10 cellular contexts compared by ENCODE assay signal in genomic region chr3:113210608-113211369, GRCh38. TPM values are rescaled to one million over a fixed set of nuclear protein-coding genes. Genes with fewer than 3 reads are reported as not detected.
A peak's percentile ranks its signal among the peaks of the same experiment; 100 is the strongest.
DNase-seq lines count a peak whose midpoint lies in the region; ATAC-seq and TF ChIP-seq lines count a peak whose summit lies in the region.
"Had no signal": no experiment of that assay in that cellular context is flagged by ENCODE, and none has a peak within 500 bp of the region (broad histone marks: within the 10 kb centered on the region; RNA-seq: fewer than 3 reads in every experiment).

No MANE protein-coding gene starts in this region.

- no peaks in the 10 kb centered on the region for H3K9me3 Mint-ChIP-seq in nephron progenitor cell

- ATAC-seq in HG02840 (IDR thresholded peaks at IDR 0.05; ENCODE audit: low FRiP score, unreplicated experiment) (no peak), HG02759 (IDR thresholded peaks at IDR 0.05; ENCODE audit: unreplicated experiment) (no peak), HG03378 (IDR thresholded peaks at IDR 0.05; ENCODE audit: unreplicated experiment) (no peak)

- H3K4me1 ChIP-seq in Peyer's patch (peaks cover 0 to 7% (median 0%) of the 10 kb centered on the region in 4 donors), esophagus squamous epithelium (peaks cover 9 to 59% (median 13%) of the 10 kb centered on the region in 3 donors)

- H3K4me3 Mint-ChIP-seq in nephron progenitor cell = peak overlapping the region; percentile 92

- TF ChIP-seq CTCF in BJ (IDR thresholded peaks at IDR 0.05; ENCODE audit: insufficient read depth, low read depth, low read length) (no peak), Peyer's patch (IDR thresholded peaks at IDR 0.05) (no peak), esophagus squamous epithelium (IDR thresholded peaks at IDR 0.05) (no peak), nephron progenitor cell (IDR thresholded peaks at IDR 0.05) (no peak)

- H3K4me1 Mint-ChIP-seq in nephron progenitor cell = peaks cover 80% of the 10 kb centered on the region

- peak overlapping the region; percentile 99 for H3K27ac Mint-ChIP-seq in nephron progenitor cell

- H3K36me3 ChIP-seq in BJ (ENCODE audit: control insufficient read depth, insufficient read depth, low read length) (no peaks in the 10 kb centered on the region), Peyer's patch (no peaks in the 10 kb centered on the region), esophagus squamous epithelium (no peaks in the 10 kb centered on the region)

- POLR2A ChIA-PET in BJ (lab: Charles Lee) = interaction anchor here (0.8 to 1.0 kb wide), 2 partner anchors 22 to 35 kb away, joined by 4 to 13 read pairs; no protein-coding TSS in a partner anchor

- H3K9me3 ChIP-seq in Peyer's patch = no peaks in the 10 kb centered on the region
- no peaks in the 10 kb centered on the region for H3K9me3 ChIP-seq in esophagus squamous epithelium

- H3K27me3 ChIP-seq in BJ (ENCODE audit: control insufficient read depth, insufficient read depth, low read length) = no peaks in the 10 kb centered on the region
- no peaks in the 10 kb centered on the region for H3K27me3 ChIP-seq in Peyer's patch
- peaks cover 0 to 23% (median 0%) of the 10 kb centered on the region in 4 donors for H3K27me3 ChIP-seq in esophagus squamous epithelium

- WGBS in esophagus squamous epithelium, 2 donors = 6 to 17% methylated on average over 6 to 16 of the region's 24 CpGs

- CTCF ChIA-PET in BJ (lab: Yijun Ruan, JAX) = interaction anchor here (0.6 to 3.3 kb wide), 10 partner anchors 23 to 464 kb away, joined by 3 to 13 read pairs (median 4); no protein-coding TSS in a partner anchor

- DNase-seq in BJ (ENCODE audit: low read depth) (no peak), Peyer's patch (no peak), esophagus squamous epithelium (lab: John Stamatoyannopoulos, UW) (no peak), nephron progenitor cell (peak; percentile 66)
- DNase-seq in activated CD4-positive, alpha-beta T cell treated with anti-CD3 and anti-CD28 coated beads for 4 hours = no peak

- peak overlapping the region; percentile 81 for H3K4me3 ChIP-seq in BJ (ENCODE audit: low read depth, low read length)
- peak overlapping the region; percentile 43 to 66 (median 53) for H3K4me3 ChIP-seq in Peyer's patch
- peak overlapping the region; percentile 64 to 95 (median 67) for H3K4me3 ChIP-seq in esophagus squamous epithelium

- no peaks in the 10 kb centered on the region for H3K27me3 Mint-ChIP-seq in nephron progenitor cell (ENCODE audit: low read depth, poor library complexity)

- TF ChIP-seq POLR2A in Peyer's patch (IDR thresholded peaks at IDR 0.05) (no peak), esophagus squamous epithelium (IDR thresholded peaks at IDR 0.05) (no peak)

- intact Hi-C loops in esophagus squamous epithelium (cut with DNase I) = loop anchor here (10.0 kb wide), 1 partner anchor 54 kb away; no protein-coding TSS in a partner anchor

- H3K36me3 Mint-ChIP-seq in nephron progenitor cell (ENCODE audit: low read depth) = peaks cover 47% of the 10 kb centered on the region

- H3K27ac ChIP-seq in Peyer's patch = peak overlapping the region; percentile 68 to 91 (median 77)
- H3K27ac ChIP-seq in esophagus squamous epithelium = peak overlapping the region; percentile 87 to 94 (median 94)

RNA-seq across cellular contexts. Expression of gene BOC, which starts 0.6 kb away (rescaled TPM):
- polyA plus RNA-seq in BJ (2011; rRNA removed) = 11.3 and 17.7 TPM in 2 replicates
- 16.6 and 17.6 TPM in 2 replicates for polyA minus RNA-seq in BJ (2011; rRNA and poly(A)+ RNA removed)
- total RNA-seq in Peyer's patch (10 to 100 TPM in 3 of 4 donors, 1 to 10 TPM in 1; 4.2 to 31.4 (median 13.2) TPM), esophagus squamous epithelium (10 to 100 TPM; 13.7 to 75.7 (median 24.1) TPM)
- total RNA-seq: lung microvascular endothelial cell, NCI-H460 had no signal
